In the genomic region with DNA sequence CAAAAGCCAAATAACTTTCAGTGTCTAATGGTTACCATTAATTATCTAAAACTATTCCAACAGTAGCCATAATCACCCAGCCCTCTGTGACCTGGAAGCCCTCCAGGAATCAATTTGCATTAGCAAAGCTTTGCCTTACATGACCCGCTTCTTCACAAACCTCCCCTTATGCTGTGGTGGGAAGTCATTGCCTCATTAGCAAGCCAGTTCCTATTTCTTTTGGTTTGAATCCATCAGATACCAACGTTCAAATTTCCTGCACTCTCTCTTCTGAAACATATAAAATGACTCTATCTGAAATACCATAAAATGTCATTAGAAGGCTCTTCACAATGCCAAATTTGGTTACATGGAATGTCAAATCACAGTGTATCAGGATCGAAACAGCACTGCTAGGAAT, we compare ENCODE assay signal across 17 cellular contexts.
DNase-seq lines count a peak whose midpoint lies in the region; ATAC-seq and TF ChIP-seq lines count a peak whose summit lies in the region.
"Had no signal": no experiment of that assay in that cellular context is flagged by ENCODE, and none has a peak within 500 bp of the region (broad histone marks: within the 10 kb centered on the region; RNA-seq: fewer than 3 reads in every experiment).

No MANE protein-coding gene starts in this region.

- peak; percentile 74 for DNase-seq in EL
- peak; percentile 50 for DNase-seq in NCI-H1694 treated with DMSO at 0.1 percent for 48 hours (lab: John Stamatoyannopoulos, UW)
- DNase-seq in cardiac fibroblast (ENCODE audit: low read depth in 2 of 2) = peak; percentile 60 to 73
- DNase-seq in retinal pigment epithelial cell (ENCODE audit: low read depth) = peak; percentile 76
- DNase-seq in effector CD8-positive, alpha-beta T cell (lab: John Stamatoyannopoulos, UW) = no peak
- DNase-seq in NCI-H2196 (lab: John Stamatoyannopoulos, UW; ENCODE audit: unreplicated experiment) = no peak
- DNase-seq: activated CD4-positive, alpha-beta T cell treated with anti-CD3 and anti-CD28 coated beads, Interleukin-2, amount 10 ng/mL, durations not matched to agents 24 days and 14 days; activated naive CD8-positive, alpha-beta T cell treated with anti-CD3 and anti-CD28 coated beads, Interleukin-2, amount 50 U/mL, for 24 hours; activated T-cell treated with anti-CD3 and anti-CD28 coated beads for 4 hours; DMS79 treated with DMSO at 0.1 percent for 48 hours; KG1; mucosa of descending colon; NCI-H2081 treated with DMSO at 0.1 percent for 48 hours; Right ventricle myocardium superior had no signal

- ATAC-seq in GM18868 (IDR thresholded peaks at IDR 0.05; ENCODE audit: unreplicated experiment) (no peak), GM21526 (IDR thresholded peaks at IDR 0.05; ENCODE audit: low FRiP score, unreplicated experiment) (no peak)
- ATAC-seq: activated naive CD8-positive, alpha-beta T cell treated with anti-CD3 and anti-CD28 coated beads, Interleukin-2, amount 50 U/mL, for 24 hours; GM12878; mucosa of descending colon had no signal

- H3K4me3 ChIP-seq in cardiac fibroblast (replicated peaks in 1 of 2; ENCODE audit: low read depth in 2 of 2, low read length in 2 of 2) (no peak overlapping the region), retinal pigment epithelial cell (ENCODE audit: low read length) (no peak overlapping the region)
- H3K4me3 ChIP-seq: GM12878, mucosa of descending colon had no signal

- TF ChIP-seq CTCF in cardiac fibroblast (IDR thresholded peaks at IDR 0.05; ENCODE audit: low read depth, low read length) (no peak), retinal pigment epithelial cell (conservative IDR thresholded peaks at IDR 0.05; ENCODE audit: low read depth, low read length) (no peak)

Comparison
In these comparisons a context has a peak if more than half of its experiments do, and no peak if none do; other contexts are left out.
1. DNase-seq: peak in EL (single experiment), NCI-H1694 treated with DMSO at 0.1 percent for 48 hours (single experiment), cardiac fibroblast (2 of 2) and retinal pigment epithelial cell (single experiment); none in effector CD8-positive, alpha-beta T cell (single experiment) and NCI-H2196 (single experiment).